In the genomic region with DNA sequence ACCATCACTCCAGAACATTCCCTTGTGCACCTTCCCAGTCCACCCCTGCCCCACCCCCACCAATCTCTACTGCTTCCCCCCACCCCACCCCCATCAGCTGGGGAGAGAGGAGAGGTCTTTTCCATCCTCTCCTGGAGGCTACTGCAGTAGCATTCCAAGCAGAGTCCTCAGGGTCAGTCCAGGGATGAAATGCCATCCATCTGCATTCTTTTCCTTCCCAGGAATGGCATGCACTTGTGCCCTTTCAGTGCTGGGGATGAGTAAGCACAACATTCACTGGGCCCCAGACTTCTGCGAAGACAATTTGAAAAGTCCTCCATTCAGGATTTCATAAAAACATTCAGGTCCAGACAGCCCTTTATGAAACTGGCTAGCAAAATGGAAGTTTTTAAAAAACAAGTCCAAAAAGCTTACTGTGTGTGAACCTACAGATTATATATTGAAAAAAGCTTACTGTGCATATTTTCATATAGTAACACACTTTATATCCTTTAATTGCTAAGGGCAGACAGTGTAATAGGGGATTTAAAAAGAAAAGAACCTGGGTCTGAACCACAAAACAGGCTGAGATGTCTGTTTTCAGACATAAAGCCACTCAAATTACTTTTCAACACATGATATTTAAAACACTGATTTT, we compare ENCODE assay signal across 9 cellular contexts. TPM values are rescaled to one million over a fixed set of nuclear protein-coding genes. Genes with fewer than 3 reads are reported as not detected.
A peak's percentile ranks its signal among the peaks of the same experiment; 100 is the strongest.
DNase-seq lines count a peak whose midpoint lies in the region; ATAC-seq and TF ChIP-seq lines count a peak whose summit lies in the region.
"Had no signal": no experiment of that assay in that cellular context is flagged by ENCODE, and none has a peak within 500 bp of the region (broad histone marks: within the 10 kb centered on the region; RNA-seq: fewer than 3 reads in every experiment).

No MANE protein-coding gene starts in this region.

- TF ChIP-seq CTCF in cardiac fibroblast (IDR thresholded peaks at IDR 0.05; ENCODE audit: low read depth, low read length) (no peak), kidney epithelial cell (IDR thresholded peaks at IDR 0.05; ENCODE audit: insufficient read depth, low read length, poor library complexity, severe bottlenecking) (no peak), upper lobe of right lung (IDR thresholded peaks at IDR 0.05) (no peak)

- ATAC-seq in upper lobe of right lung (peak; percentile 78), HG02870 (IDR thresholded peaks at IDR 0.05; ENCODE audit: unreplicated experiment) (no peak)
- ATAC-seq: activated naive CD4-positive, alpha-beta T cell treated with anti-CD3 and anti-CD28 coated beads, Interleukin-2, amount 50 U/mL, for 72 hours had no signal

- H3K4me1 ChIP-seq in HUES64 (ENCODE audit: insufficient read depth, low read length): peaks cover 5% of the 10 kb centered on the region; the same call in 1 of the 2 replicates
- H3K4me1 ChIP-seq in upper lobe of right lung: peaks cover 5% of the 10 kb centered on the region

- H3K4me3 ChIP-seq in HUES64 (ENCODE audit: low read length): no peak overlapping the region
- H3K4me3 ChIP-seq in cardiac fibroblast (replicated peaks in 1 of 2; ENCODE audit: low read depth in 2 of 2, low read length in 2 of 2): no peak overlapping the region
- no peak overlapping the region for H3K4me3 ChIP-seq in kidney epithelial cell (ENCODE audit: low read depth, low read length)
- no peak overlapping the region for H3K4me3 ChIP-seq in upper lobe of right lung

- H3K9me3 ChIP-seq in HUES64 (ENCODE audit: insufficient read depth, low read depth, low read length): no peaks in the 10 kb centered on the region
- no peaks in the 10 kb centered on the region for H3K9me3 ChIP-seq in upper lobe of right lung

- H3K9ac ChIP-seq in HUES64 (ENCODE audit: low read depth, low read length): peak overlapping the region; percentile 29; the same call in 1 of the 2 replicates

- intact Hi-C loops in upper lobe of right lung (cut with DNase I): no loop called here

- H3K27me3 ChIP-seq in HUES64 (ENCODE audit: insufficient read depth, low read length) (no peaks in the 10 kb centered on the region), kidney epithelial cell (ENCODE audit: control insufficient read depth, insufficient read depth, low read length) (no peaks in the 10 kb centered on the region), upper lobe of right lung (no peaks in the 10 kb centered on the region)

- 53% methylated on average over 1 of the region's 1 CpG for WGBS in HUES64

- H3K27ac ChIP-seq in HUES64 (ENCODE audit: low read depth, low read length) (peak overlapping the region; percentile 73), upper lobe of right lung (peak overlapping the region; percentile 65)

- H3K36me3 ChIP-seq in HUES64 (ENCODE audit: insufficient read depth, low read length): peaks cover 15% of the 10 kb centered on the region
- H3K36me3 ChIP-seq in kidney epithelial cell (ENCODE audit: control insufficient read depth, insufficient read depth, low read length): no peaks in the 10 kb centered on the region
- H3K36me3 ChIP-seq in upper lobe of right lung: peaks cover 4% of the 10 kb centered on the region

- DNase-seq in cardiac fibroblast (ENCODE audit: low read depth in 2 of 2) (peak; percentile 40 to 68), kidney epithelial cell (ENCODE audit: low read depth) (peak; percentile 62), upper lobe of right lung (no peak), germinal center (ENCODE audit: low spot score) (no peak), NCI-H2196 treated with DMSO at 0.1 percent for 48 hours (lab: John Stamatoyannopoulos, UW; ENCODE audit: unreplicated experiment) (no peak)
- DNase-seq: T-helper 9 cell had no signal

RNA-seq across cellular contexts. Expression of a gene that starts 50.0 kb away (rescaled TPM):
- polyA plus RNA-seq in HUES64 (2013, experiment 1 of 2): 70.5 TPM
- polyA plus RNA-seq in HUES64 (2013, experiment 2 of 2): 67.3 TPM
- total RNA-seq in kidney epithelial cell (64.6 and 78.5 TPM in 2 replicates), upper lobe of right lung (112 TPM)

Comparison
In these comparisons a context has a peak if more than half of its experiments do, and no peak if none do; other contexts are left out.
1. DNase-seq: peak in cardiac fibroblast (2 of 2) and kidney epithelial cell (single experiment); none in upper lobe of right lung (single experiment), germinal center (single experiment) and NCI-H2196 treated with DMSO at 0.1 percent for 48 hours (single experiment).